9 cellular contexts compared by ENCODE assay signal in genomic region chr2:78861546-78861945, GRCh38.
DNase-seq lines count a peak whose midpoint lies in the region; ATAC-seq, FAIRE-seq and TF ChIP-seq lines count a peak whose summit lies in the region.
"Had no signal": no experiment of that assay in that cellular context is flagged by ENCODE, and none has a peak within 500 bp of the region (broad histone marks: within the 10 kb centered on the region; RNA-seq: fewer than 3 reads in every experiment).

No MANE protein-coding gene starts in this region.

- H3K4ac ChIP-seq in mesenchymal stem cell (ENCODE audit: low read depth in 1 of 2, low read length in 2 of 2), result no peak overlapping the region

- no peaks in the 10 kb centered on the region for H3K36me3 ChIP-seq in mesenchymal stem cell (ENCODE audit: control insufficient read depth in 1 of 2, insufficient read depth in 2 of 2, low read depth in 1 of 2, low read length in 2 of 2)
- no peaks in the 10 kb centered on the region for H3K36me3 ChIP-seq in uterus

- no peak overlapping the region for H3K9ac ChIP-seq in mesenchymal stem cell (ENCODE audit: low read length)

- peak; percentile 67 for FAIRE-seq in G401.6 (lab: Jason Lieb, UNC)

- H3K14ac ChIP-seq in mesenchymal stem cell (ENCODE audit: low read length in 2 of 2), result no peak overlapping the region

- no peak overlapping the region for H3K18ac ChIP-seq in mesenchymal stem cell (ENCODE audit: low read depth in 1 of 2, low read length in 2 of 2)

- no peak overlapping the region for H2AK5ac ChIP-seq in mesenchymal stem cell (ENCODE audit: low read length, severe bottlenecking)

- H3K4me3 ChIP-seq in mesenchymal stem cell (ENCODE audit: insufficient read depth in 1 of 2, low read depth in 1 of 2, low read length in 2 of 2), result no peak overlapping the region
- H3K4me3 ChIP-seq in uterus, result no peak overlapping the region

- peak; percentile 74 for DNase-seq in SK-MEL-5 (ENCODE audit: low read depth, low spot score)
- peak; percentile 40 for DNase-seq in mesenchymal stem cell
- DNase-seq in activated CD4-positive, alpha-beta T cell treated with anti-CD3 and anti-CD28 coated beads for 4 hours, result no peak
- no peak for DNase-seq in NK-92 treated with Interleukin-12 subunit alpha and Interleukin-12 subunit beta, amount 100 ng/mL, for 24 hours (lab: John Stamatoyannopoulos, UW)
- no peak for DNase-seq in uterus
- DNase-seq: NCI-H1436 had no signal

- H2BK12ac ChIP-seq in mesenchymal stem cell (ENCODE audit: low read length in 2 of 2), result no peak overlapping the region

- H2BK5ac ChIP-seq in mesenchymal stem cell (ENCODE audit: low read depth, low read length, poor library complexity, severe bottlenecking), result no peak overlapping the region

- no peak for TF ChIP-seq POLR2A in uterus (IDR thresholded peaks at IDR 0.05)

- H3K27ac ChIP-seq in mesenchymal stem cell (ENCODE audit: low read length, poor library complexity, severe bottlenecking) (no peak overlapping the region), uterus (no peak overlapping the region)

- no peak overlapping the region for H2BK120ac ChIP-seq in mesenchymal stem cell (ENCODE audit: low read depth, low read length)

- intact Hi-C loops in uterus (cut with DNase I; ENCODE audit: low total_unique reads), result no loop called here

- H3K27me3 ChIP-seq in mesenchymal stem cell (ENCODE audit: control insufficient read depth in 1 of 2, insufficient read depth in 1 of 2, low read length in 2 of 2) (no peaks in the 10 kb centered on the region), uterus (no peaks in the 10 kb centered on the region)

- peak in 2 of 4 experiments; percentile 24 to 33 for TF ChIP-seq CTCF in uterus (IDR thresholded peaks at IDR 0.05)

- no peak overlapping the region for H4K91ac ChIP-seq in mesenchymal stem cell (ENCODE audit: low read length)

- H3K79me1 ChIP-seq in mesenchymal stem cell (replicated peaks; ENCODE audit: low read length, poor library complexity, severe bottlenecking), result no peaks in the 10 kb centered on the region

- peak; percentile 84 for ATAC-seq in HG03159 (IDR thresholded peaks at IDR 0.05; ENCODE audit: unreplicated experiment)
- no peak for ATAC-seq in HG02885 (IDR thresholded peaks at IDR 0.05; ENCODE audit: poor library complexity, unreplicated experiment)

- H3K23ac ChIP-seq in mesenchymal stem cell (ENCODE audit: low read length in 2 of 2), result no peak overlapping the region

- H2AFZ ChIP-seq in mesenchymal stem cell (ENCODE audit: low read depth, low read length), result no peak overlapping the region

- H3K4me1 ChIP-seq in mesenchymal stem cell (ENCODE audit: control insufficient read depth, insufficient read depth, low read depth, low read length) (no peaks in the 10 kb centered on the region), uterus (no peaks in the 10 kb centered on the region)

- in situ Hi-C loops in SK-MEL-5 (cut with HindIII; ENCODE audit: low pct_unique_long_range_greater_than_20kb, low sequenced_read_pairs), result no loop called here

- H3K4me2 ChIP-seq in mesenchymal stem cell (ENCODE audit: low read length, poor library complexity, severe bottlenecking), result no peak overlapping the region

- WGBS in mesenchymal stem cell, result 24% methylated on average over 4 of the region's 6 CpGs

- H4K8ac ChIP-seq in mesenchymal stem cell (ENCODE audit: low read length), result no peak overlapping the region

- no peaks in the 10 kb centered on the region for H3K9me3 ChIP-seq in mesenchymal stem cell (ENCODE audit: control insufficient read depth, low read length)
- H3K9me3 ChIP-seq in uterus, result no peaks in the 10 kb centered on the region

- H2BK15ac ChIP-seq in mesenchymal stem cell (ENCODE audit: low read depth, poor library complexity, severe bottlenecking), result no peak overlapping the region

Comparison
In these comparisons a context has a peak if more than half of its experiments do, and no peak if none do; other contexts are left out.
1. DNase-seq: peak in SK-MEL-5 (single experiment) and mesenchymal stem cell (single experiment); none in activated CD4-positive, alpha-beta T cell treated with anti-CD3 and anti-CD28 coated beads for 4 hours (0 of 2), NK-92 treated with Interleukin-12 subunit alpha and Interleukin-12 subunit beta, amount 100 ng/mL, for 24 hours (single experiment) and uterus (0 of 2).